In genomic region chr20:15267935-15268334, GRCh38 we compare ENCODE assay signal across 32 cellular contexts.
DNase-seq lines count a peak whose midpoint lies in the region; ATAC-seq, FAIRE-seq and TF ChIP-seq lines count a peak whose summit lies in the region.
"Had no signal": no experiment of that assay in that cellular context is flagged by ENCODE, and none has a peak within 500 bp of the region (broad histone marks: within the 10 kb centered on the region; RNA-seq: fewer than 3 reads in every experiment).

No MANE protein-coding gene starts in this region.

- H3K4me1 ChIP-seq in HepG2 (ENCODE audit: insufficient read depth, low read length), result no peaks in the 10 kb centered on the region
- H3K4me1 ChIP-seq in right lobe of liver, result no peaks in the 10 kb centered on the region
- H3K4me1 ChIP-seq: pancreas, right atrium auricular region, spleen had no signal

- no TSS peak for BruUV-seq in HepG2 (replicated peaks; lab: Mats Ljungman, UMichigan)

- no peak for FAIRE-seq in HepG2 (lab: Jason Lieb, UNC)
- FAIRE-seq: astrocyte, islet of Langerhans, pancreas had no signal

- TF ChIP-seq EP300 in HepG2 (IDR thresholded peaks at IDR 0.05; ENCODE audit: low read depth in 2 of 2, low read length in 2 of 2) (no peak), HepG2 (CRISPR knock-in tag; IDR thresholded peaks at IDR 0.05; ENCODE audit: borderline replicate concordance) (no peak)

- H3K27ac ChIP-seq in HepG2 (ENCODE audit: extremely low read length, insufficient read depth, low read length) (no peak overlapping the region), right lobe of liver (no peak overlapping the region)
- H3K27ac ChIP-seq: 22Rv1, gastroesophageal sphincter, pancreas, right atrium auricular region, spleen, thoracic aorta had no signal

- WGBS in HepG2 (ENCODE audit: low lambda C conversion rate), result 2% methylated on average over 1 of the region's 1 CpG
- WGBS in right lobe of liver (ENCODE audit: insufficient coverage, low coverage, low lambda C conversion rate, missing lambda C conversion rate), result 26% methylated on average over 1 of the region's 1 CpG

- no peak for DNase-seq in HepG2 (ENCODE audit: low spot score)
- DNase-seq in right lobe of liver, result no peak
- no peak for DNase-seq in stimulated activated naive CD8-positive, alpha-beta T cell treated with anti-CD3 and anti-CD28 coated beads, Interleukin-15, Interleukin-2, amounts not matched to agents 100 U/mL and 50 U/mL, for 24 hours
- no peak for DNase-seq in SW 1271 (lab: John Stamatoyannopoulos, UW)
- DNase-seq: activated CD4-positive, alpha-beta T cell treated with anti-CD3 and anti-CD28 coated beads, Interleukin-2, amount 50 U/mL, for 4 hours; activated CD4-positive, CD25-positive, alpha-beta regulatory T cell; activated CD8-positive, alpha-beta memory T cell treated with anti-CD3 and anti-CD28 coated beads, Interleukin-2, amount 50 U/mL, for 4 hours; CD8-positive, alpha-beta T cell; central memory CD4-positive, alpha-beta T cell; DMS153; H9; natural killer cell; NCI-H1694 treated with DMSO at 0.1 percent for 48 hours; NCI-H2171; NCI-H510A treated with DMSO at 0.1 percent for 48 hours; NK-92 treated with Interleukin-12 subunit alpha and Interleukin-12 subunit beta, amount 100 ng/mL, for 24 hours; pancreas; SIG-M5; spleen; stimulated activated CD4-positive, alpha-beta T cell treated with anti-CD3 and anti-CD28 coated beads, Interleukin-4, amount 100 ng/mL, for 24 hours; stimulated activated naive CD4-positive, alpha-beta T cell treated with Interleukin-2 at 50 U/mL for 16 hours had no signal

- no peaks in the 10 kb centered on the region for H3K36me3 ChIP-seq in HepG2 (replicated peaks in 1 of 2; ENCODE audit: control insufficient read depth in 1 of 2, insufficient read depth in 2 of 2, low read length in 2 of 2)
- no peaks in the 10 kb centered on the region for H3K36me3 ChIP-seq in right lobe of liver
- H3K36me3 ChIP-seq: gastroesophageal sphincter, pancreas, right atrium auricular region, spleen, thoracic aorta had no signal

- intact Hi-C loops in HepG2 (cut with micrococcal nuclease; ENCODE audit: unreplicated experiment) (no loop called here), right lobe of liver (cut with DNase I) (no loop called here)

- CTCF ChIA-PET in HepG2 (lab: Yijun Ruan, JAX; ENCODE audit: low intra/inter-chr PET ratio, low total read pairs), result no interaction called here

- H2AFZ ChIP-seq in HepG2 (ENCODE audit: low read length), result no peak overlapping the region

- H3K9ac ChIP-seq in HepG2 (ENCODE audit: insufficient read depth, low read depth, low read length), result no peak overlapping the region

- TF ChIP-seq RAD21 in HepG2 (CRISPR knock-in tag; IDR thresholded peaks at IDR 0.05), result no peak

- POLR2A ChIA-PET in HepG2 (lab: Yijun Ruan, JAX), result no interaction called here

- H3K27me3 ChIP-seq in HepG2 (ENCODE audit: control insufficient read depth in 1 of 2, insufficient read depth in 2 of 2, low read length in 2 of 2), result no peaks in the 10 kb centered on the region
- H3K27me3 ChIP-seq in right lobe of liver, result no peaks in the 10 kb centered on the region
- H3K27me3 ChIP-seq: gastroesophageal sphincter, pancreas, right atrium auricular region, spleen had no signal

- H3K9me3 ChIP-seq in HepG2 (ENCODE audit: low read length) (peaks cover 94% of the 10 kb centered on the region), right lobe of liver (no peaks in the 10 kb centered on the region)
- H3K9me3 ChIP-seq: gastroesophageal sphincter, pancreas, right atrium auricular region, thoracic aorta had no signal

- in situ Hi-C loops in HepG2 (cut with HindIII; ENCODE audit: extremely low pct_ligation_motif_present, low pct_unique_long_range_greater_than_20kb), result no loop called here

- no peaks in the 10 kb centered on the region for H4K20me1 ChIP-seq in HepG2 (ENCODE audit: insufficient read depth, low read length)

- ATAC-seq in HepG2 (no peak), right lobe of liver (no peak), GM21529 (IDR thresholded peaks at IDR 0.05; ENCODE audit: unreplicated experiment) (peak; percentile 78), HG03432 (IDR thresholded peaks at IDR 0.05; ENCODE audit: unreplicated experiment) (peak; percentile 68), HG02981 (IDR thresholded peaks at IDR 0.05; ENCODE audit: unreplicated experiment) (no peak), HG03442 (IDR thresholded peaks at IDR 0.05; ENCODE audit: unreplicated experiment) (no peak)
- no peak for ATAC-seq in stimulated activated naive CD8-positive, alpha-beta T cell treated with anti-CD3 and anti-CD28 coated beads, Interleukin-15, Interleukin-2, amounts not matched to agents 100 U/mL and 50 U/mL, for 24 hours
- ATAC-seq: activated naive CD4-positive, alpha-beta T cell treated with anti-CD3 and anti-CD28 coated beads, Interleukin-2, amount 50 U/mL, for 72 hours; CD8-positive, alpha-beta T cell; gastroesophageal sphincter; natural killer cell; pancreas had no signal

- TF ChIP-seq CTCF in HepG2 (CRISPR knock-in tag; IDR thresholded peaks at IDR 0.05) (no peak), right lobe of liver (IDR thresholded peaks at IDR 0.05) (no peak)

- H3K4me2 ChIP-seq in HepG2 (ENCODE audit: low read depth, low read length), result no peak overlapping the region

- H3K4me3 ChIP-seq in HepG2 (replicated peaks in 1 of 3; ENCODE audit: insufficient read depth in 1 of 3, low read depth in 2 of 3, low read length in 3 of 3), result no peak overlapping the region
- H3K4me3 ChIP-seq in right lobe of liver, result no peak overlapping the region
- H3K4me3 ChIP-seq: gastroesophageal sphincter, pancreas, right atrium auricular region, spleen, thoracic aorta had no signal

- TF ChIP-seq POLR2A in HepG2 (IDR thresholded peaks at IDR 0.05; ENCODE audit: insufficient read depth in 1 of 2, low read depth in 2 of 2, low read length in 2 of 2) (no peak), right lobe of liver (IDR thresholded peaks at IDR 0.05) (no peak)

- no peaks in the 10 kb centered on the region for H3K79me2 ChIP-seq in HepG2 (ENCODE audit: insufficient read depth, low read length)

TF ChIP-seq in HepG2, 621 proteins besides CTCF, POLR2A, EP300 and RAD21:
- TF ChIP-seq AGO1 (IDR thresholded peaks at IDR 0.05; ENCODE audit: low read depth, low read length, poor library complexity, severe bottlenecking), result no peak
- TF ChIP-seq IRF2 (CRISPR knock-in tag; IDR thresholded peaks at IDR 0.05), result no peak
- TF ChIP-seq RAD51 (IDR thresholded peaks at IDR 0.05; ENCODE audit: borderline replicate concordance), result peak; percentile 20; the same call in 1 of the 2 replicates

Comparison
In these comparisons a context has a peak if more than half of its experiments do, and no peak if none do; other contexts are left out.
1. ATAC-seq: peak in GM21529 (single experiment) and HG03432 (single experiment); none in HepG2 (single experiment), right lobe of liver (0 of 4), HG02981 (single experiment), stimulated activated naive CD8-positive, alpha-beta T cell treated with anti-CD3 and anti-CD28 coated beads, Interleukin-15, Interleukin-2, amounts not matched to agents 100 U/mL and 50 U/mL, for 24 hours (single experiment) and HG03442 (single experiment).